Comparison of ENCODE assay signal across 8 cellular contexts in genomic region chr7:81684513-81685262, GRCh38.
DNase-seq lines count a peak whose midpoint lies in the region; ATAC-seq, FAIRE-seq and TF ChIP-seq lines count a peak whose summit lies in the region.

No MANE protein-coding gene starts in this region.

- no peaks in the 10 kb centered on the region for H3K36me3 Mint-ChIP-seq in T-helper 2 cell treated with Interferon-gamma antibody and Interleukin-4, amounts not matched to agents 5 μg/mL and 100 μg/mL, for 36 hours (ENCODE audit: low read depth)

- FAIRE-seq in H54 (lab: Jason Lieb, UNC), result peak; percentile 100
- FAIRE-seq in RCC 7860 (lab: Jason Lieb, UNC), result peak; percentile 99

- DNase-seq in DMS79 treated with DMSO at 0.1 percent for 48 hours (lab: John Stamatoyannopoulos, UW) (peak; percentile 89), H54 (ENCODE audit: insufficient read length, low spot score) (peak; percentile 48), LHCN-M2 (ENCODE audit: low read depth) (peak; percentile 100), RCC 7860 (ENCODE audit: low spot score) (peak; percentile 99), erythroblast (lab: John Stamatoyannopoulos, UW) (peak; percentile 77 to 88), mucosa of gallbladder (ENCODE audit: low spot score) (peak; percentile 86)
- no peak for DNase-seq in T-helper 2 cell treated with Interferon-gamma antibody and Interleukin-4, amounts not matched to agents 5 μg/mL and 100 μg/mL, for 36 hours (ENCODE audit: low spot score)

- H3K27ac Mint-ChIP-seq in T-helper 2 cell treated with Interferon-gamma antibody and Interleukin-4, amounts not matched to agents 5 μg/mL and 100 μg/mL, for 36 hours, result no peak overlapping the region

- TF ChIP-seq POLR2A in H54 (IDR thresholded peaks at IDR 0.05; ENCODE audit: low read depth, low read length) (no peak), erythroblast (IDR thresholded peaks at IDR 0.05; ENCODE audit: low read length) (no peak)

- H3K27me3 Mint-ChIP-seq in T-helper 2 cell treated with Interferon-gamma antibody and Interleukin-4, amounts not matched to agents 5 μg/mL and 100 μg/mL, for 36 hours (ENCODE audit: low read depth), result no peaks in the 10 kb centered on the region

- no peak overlapping the region for H3K4me3 Mint-ChIP-seq in T-helper 2 cell treated with Interferon-gamma antibody and Interleukin-4, amounts not matched to agents 5 μg/mL and 100 μg/mL, for 36 hours

- no peaks in the 10 kb centered on the region for H3K4me1 Mint-ChIP-seq in T-helper 2 cell treated with Interferon-gamma antibody and Interleukin-4, amounts not matched to agents 5 μg/mL and 100 μg/mL, for 36 hours (ENCODE audit: low read depth)

- ATAC-seq in GM19467 (IDR thresholded peaks at IDR 0.05; ENCODE audit: unreplicated experiment), result no peak

- no peaks in the 10 kb centered on the region for H3K9me3 Mint-ChIP-seq in T-helper 2 cell treated with Interferon-gamma antibody and Interleukin-4, amounts not matched to agents 5 μg/mL and 100 μg/mL, for 36 hours
